11 cellular contexts compared by ENCODE assay signal in genomic region chr14:55098561-55098898, GRCh38. TPM values are rescaled to one million over a fixed set of nuclear protein-coding genes. Genes with fewer than 3 reads are reported as not detected.
A peak's percentile ranks its signal among the peaks of the same experiment; 100 is the strongest.
DNase-seq lines count a peak whose midpoint lies in the region; ATAC-seq, FAIRE-seq and TF ChIP-seq lines count a peak whose summit lies in the region.
"Had no signal": no experiment of that assay in that cellular context is flagged by ENCODE, and none has a peak within 500 bp of the region (broad histone marks: within the 10 kb centered on the region; RNA-seq: fewer than 3 reads in every experiment).

No MANE protein-coding gene starts in this region.

- H3K79me2 ChIP-seq in K562 (ENCODE audit: control insufficient read depth, insufficient read depth, low read length): no peaks in the 10 kb centered on the region

- H3K9me3 Mint-ChIP-seq in CD14-positive monocyte: peaks cover 0 to 2% (median 0%) of the 10 kb centered on the region in 7 donors
- H3K9me3 Mint-ChIP-seq: neural progenitor cell had no signal

- POLR2A ChIA-PET in K562 (lab: Yijun Ruan, JAX): no interaction called here

- no peak for TF ChIP-seq RAD21 in K562 (CRISPR knock-in tag; conservative IDR thresholded peaks at IDR 0.05 in 1 of 2, IDR thresholded peaks at IDR 0.05 in 1 of 2)

- no peaks in the 10 kb centered on the region for H3K36me3 ChIP-seq in KOPT-K1 (ENCODE audit: insufficient read depth, low read length)
- H3K36me3 ChIP-seq in K562 (ENCODE audit: control insufficient read depth, insufficient read depth, low read length): no peaks in the 10 kb centered on the region
- H3K36me3 ChIP-seq in neutrophil: no peaks in the 10 kb centered on the region
- no peaks in the 10 kb centered on the region for H3K36me3 ChIP-seq in effector memory CD4-positive, alpha-beta T cell (ENCODE audit: control insufficient read depth, insufficient read depth, low read length)
- H3K36me3 ChIP-seq: neural progenitor cell had no signal

- CTCF ChIA-PET in K562 (lab: Yijun Ruan, JAX; ENCODE audit: low intra/inter-chr PET ratio): no interaction called here

- intact Hi-C loops in CD14-positive monocyte (cut with micrococcal nuclease) (no loop called here), K562 (cut with micrococcal nuclease) (no loop called here)

- no peaks in the 10 kb centered on the region for H3K9me3 ChIP-seq in KOPT-K1 (ENCODE audit: insufficient read depth, low read length, poor library complexity, severe bottlenecking)
- peaks cover under 1% of the 10 kb centered on the region; the same call in 1 of the 2 replicates for H3K9me3 ChIP-seq in K562 (replicated peaks; ENCODE audit: control insufficient read depth, insufficient read depth, low read depth, low read length)
- no peaks in the 10 kb centered on the region for H3K9me3 ChIP-seq in neutrophil
- no peaks in the 10 kb centered on the region for H3K9me3 ChIP-seq in effector memory CD4-positive, alpha-beta T cell (ENCODE audit: control insufficient read depth, low read length)

- H4K20me1 ChIP-seq in K562 (replicated peaks; ENCODE audit: control insufficient read depth, insufficient read depth, low read length): no peaks in the 10 kb centered on the region

- DNase-seq in CD14-positive monocyte (ENCODE audit: low spot score): no peak
- DNase-seq in K562 (ENCODE audit: extremely low read depth in 1 of 4, low spot score in 3 of 4): no peak
- no peak for DNase-seq in NCI-H2029 treated with DMSO at 0.1 percent for 48 hours (lab: John Stamatoyannopoulos, UW)
- DNase-seq in DMS53 (lab: John Stamatoyannopoulos, UW): no peak
- DNase-seq in effector memory CD4-positive, alpha-beta T cell: no peak
- DNase-seq: KG1, NCI-H345 had no signal

- H3K4me3 Mint-ChIP-seq in CD14-positive monocyte: peak overlapping the region in 1 of 2 donors; percentile 59
- H3K4me3 Mint-ChIP-seq: neural progenitor cell had no signal

- no peaks in the 10 kb centered on the region for H3K9me1 ChIP-seq in K562 (ENCODE audit: control insufficient read depth, insufficient read depth, low read length)

- no peak for TF ChIP-seq EP300 in K562 (IDR thresholded peaks at IDR 0.05; ENCODE audit: low read length)

- peak overlapping the region; percentile 89 for H2AFZ ChIP-seq in K562 (ENCODE audit: low read depth, low read length)
- H2AFZ ChIP-seq: neural progenitor cell had no signal

- no peak overlapping the region for H3K4me2 ChIP-seq in K562 (ENCODE audit: insufficient read depth, low read length)
- H3K4me2 ChIP-seq: neural progenitor cell had no signal

- H3K27me3 Mint-ChIP-seq in CD14-positive monocyte (ENCODE audit: low read depth in 3 of 3): peaks cover 0 to 2% (median 2%) of the 10 kb centered on the region in 3 donors

- H3K4me3 ChIP-seq in K562 (no peak overlapping the region), neutrophil (ENCODE audit: low read depth in 1 of 2, low read length in 1 of 2) (no peak overlapping the region)
- H3K4me3 ChIP-seq in effector memory CD4-positive, alpha-beta T cell (ENCODE audit: insufficient read depth, low read depth, low read length, poor library complexity, severe bottlenecking): no peak overlapping the region
- H3K4me3 ChIP-seq: neural progenitor cell had no signal

- peaks cover 0 to 8% of the 10 kb centered on the region in 2 donors for H3K36me3 Mint-ChIP-seq in CD14-positive monocyte
- H3K36me3 Mint-ChIP-seq: neural progenitor cell had no signal

- peaks cover 43% of the 10 kb centered on the region for H3K4me1 Mint-ChIP-seq in CD14-positive monocyte

- WGBS in K562 (ENCODE audit: insufficient coverage, low coverage, missing lambda C conversion rate): no CpG with 5 or more reads among the region's 1 CpG

- TF ChIP-seq CTCF in CD14-positive monocyte (IDR thresholded peaks at IDR 0.05) (no peak), K562 (IDR thresholded peaks at IDR 0.05 in 2 of 3, conservative IDR thresholded peaks at IDR 0.05 in 1 of 3; ENCODE audit: insufficient read depth in 2 of 3, low read depth in 1 of 3, low read length in 3 of 3) (no peak), neutrophil (IDR thresholded peaks at IDR 0.05) (no peak)

- in situ Hi-C loops in K562 (cut with MboI): no loop called here

- no peak for FAIRE-seq in K562 (lab: Jason Lieb, UNC)

- H3K9ac ChIP-seq in K562 (ENCODE audit: insufficient read depth in 1 of 2, low read depth in 2 of 2, low read length in 2 of 2): no peak overlapping the region
- H3K9ac ChIP-seq: neural progenitor cell had no signal

- H3K4me1 ChIP-seq in K562 (replicated peaks in 1 of 2; ENCODE audit: control insufficient read depth in 2 of 2, insufficient read depth in 2 of 2, low read length in 2 of 2) (peaks cover 4 to 25% of the 10 kb centered on the region in 2 experiments; a peak in 4 of 5 replicates), neutrophil (ENCODE audit: control insufficient read depth in 1 of 2, insufficient read depth in 1 of 2, low read depth in 1 of 2, low read length in 1 of 2) (peaks cover 39 to 43% of the 10 kb centered on the region in 2 experiments)
- peaks cover 11% of the 10 kb centered on the region for H3K4me1 ChIP-seq in effector memory CD4-positive, alpha-beta T cell (ENCODE audit: control insufficient read depth, insufficient read depth, low read length, poor library complexity, severe bottlenecking)

- H3K27me3 ChIP-seq in K562 (ENCODE audit: control insufficient read depth in 2 of 2, insufficient read depth in 2 of 2, low read length in 2 of 2): no peaks in the 10 kb centered on the region
- no peaks in the 10 kb centered on the region for H3K27me3 ChIP-seq in neutrophil
- H3K27me3 ChIP-seq in effector memory CD4-positive, alpha-beta T cell (replicated peaks; ENCODE audit: control insufficient read depth, insufficient read depth, low read length, poor library complexity, severe bottlenecking): no peaks in the 10 kb centered on the region
- H3K27me3 ChIP-seq: neural progenitor cell had no signal

- H3K27ac ChIP-seq in KOPT-K1 (ENCODE audit: low read depth, low read length, poor library complexity, severe bottlenecking): peak overlapping the region; percentile 27
- H3K27ac ChIP-seq in K562 (ENCODE audit: extremely low read depth, low read depth, low read length): no peak overlapping the region
- H3K27ac ChIP-seq in neutrophil: peak overlapping the region; percentile 67
- no peak overlapping the region for H3K27ac ChIP-seq in effector memory CD4-positive, alpha-beta T cell (ENCODE audit: insufficient read depth, low read length, poor library complexity, severe bottlenecking)
- H3K27ac ChIP-seq: neural progenitor cell had no signal

- no TSS peak for BruUV-seq in K562 (replicated peaks; lab: Mats Ljungman, UMichigan)

- peak overlapping the region; percentile 93 to 98 (median 95) for H3K27ac Mint-ChIP-seq in CD14-positive monocyte
- H3K27ac Mint-ChIP-seq: neural progenitor cell had no signal

- no peak for TF ChIP-seq POLR2A in K562 (conservative IDR thresholded peaks at IDR 0.05)

- no peak for ATAC-seq in K562
- no peak for ATAC-seq in GM19463 (IDR thresholded peaks at IDR 0.05; ENCODE audit: unreplicated experiment)

TF ChIP-seq in K562, 482 proteins besides CTCF, POLR2A, EP300 and RAD21 (continues in another document):
- no peak for TF ChIP-seq CC2D1A (IDR thresholded peaks at IDR 0.05)
- TF ChIP-seq, protein P1, sequence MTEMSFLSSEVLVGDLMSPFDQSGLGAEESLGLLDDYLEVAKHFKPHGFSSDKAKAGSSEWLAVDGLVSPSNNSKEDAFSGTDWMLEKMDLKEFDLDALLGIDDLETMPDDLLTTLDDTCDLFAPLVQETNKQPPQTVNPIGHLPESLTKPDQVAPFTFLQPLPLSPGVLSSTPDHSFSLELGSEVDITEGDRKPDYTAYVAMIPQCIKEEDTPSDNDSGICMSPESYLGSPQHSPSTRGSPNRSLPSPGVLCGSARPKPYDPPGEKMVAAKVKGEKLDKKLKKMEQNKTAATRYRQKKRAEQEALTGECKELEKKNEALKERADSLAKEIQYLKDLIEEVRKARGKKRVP (CRISPR knock-in tag; IDR thresholded peaks at IDR 0.05): no peak

RNA-seq across cellular contexts. Expression of gene LGALS3, which starts 30.5 kb away (rescaled TPM):
- polyA plus RNA-seq in CD14-positive monocyte (100 to 1,000 TPM; 788 to 878 TPM), K562 (2011; rRNA removed) (1.4 and 1.5 TPM in 2 replicates), K562 (2014; fragmentation: Illumina TruSeq; extraction: Trizol) (0.76 and 1.1 TPM in 2 replicates), K562 (2014; fragmentation: Nextera tagmentation; extraction: Ambion mirVana) (under 1 TPM; 0.04 to 0.31 TPM), K562 (2014; rRNA removed) (0.99 and 2.7 TPM in 2 replicates)
- 0.56 and 1.9 TPM in 2 replicates for total RNA-seq in K562 (2011; cell fraction: chromatin; rRNA removed; ENCODE audit: low replicate concordance)
- 0.67 and 1.1 TPM in 2 replicates for total RNA-seq in K562 (2011; cell fraction: nucleolus; rRNA removed)
- 0.44 and 1.3 TPM in 2 replicates for total RNA-seq in K562 (2011; cell fraction: nucleoplasm; rRNA removed)
- total RNA-seq in K562 (2014; rRNA removed) (1.9 and 5.2 TPM in 2 replicates), K562 (2014; rRNA removed; fragmentation: Illumina TruSeq; extraction: Trizol) (0.73 and 0.89 TPM in 2 replicates), K562 (2015; rRNA removed; fragmentation: Illumina TruSeq; extraction: Trizol) (1.4 and 1.8 TPM in 2 replicates), K562 (2021) (1.4 and 1.6 TPM in 2 replicates)
- polyA plus RNA-seq in K562 (2011; cell fraction: cytosol; rRNA removed): 1.2 and 2.0 TPM in 2 replicates
- 0.48 and 2.0 TPM in 2 replicates for polyA plus RNA-seq in K562 (2011; cell fraction: nucleus; rRNA removed)
- polyA plus RNA-seq in K562 (2012): 1.8 and 3.4 TPM in 2 replicates
- polyA minus RNA-seq in K562 (2011; rRNA and poly(A)+ RNA removed): 0.36 and 1.3 TPM in 2 replicates
- not detected in 2 replicates for polyA minus RNA-seq in K562 (2011; cell fraction: cytosol; rRNA and poly(A)+ RNA removed)
- 0.44 and 0.94 TPM in 2 replicates for polyA minus RNA-seq in K562 (2011; cell fraction: nucleus; rRNA and poly(A)+ RNA removed)

RNA-seq across cellular contexts. Expression of gene MAPK1IP1L, which starts 47.1 kb away (rescaled TPM):
- 10 to 100 TPM; 44.8 to 67.8 TPM for polyA plus RNA-seq in CD14-positive monocyte
- 33.0 and 36.2 TPM in 2 replicates for total RNA-seq in K562 (2011; cell fraction: chromatin; rRNA removed; ENCODE audit: low replicate concordance)
- total RNA-seq in K562 (2011; cell fraction: nucleolus; rRNA removed): 9.7 and 9.9 TPM in 2 replicates
- total RNA-seq in K562 (2011; cell fraction: nucleoplasm; rRNA removed): 21.7 and 46.0 TPM in 2 replicates
- total RNA-seq in K562 (2014; rRNA removed): 30.2 and 32.7 TPM in 2 replicates
- 39.7 and 40.5 TPM in 2 replicates for total RNA-seq in K562 (2014; rRNA removed; fragmentation: Illumina TruSeq; extraction: Trizol)
- total RNA-seq in K562 (2015; rRNA removed; fragmentation: Illumina TruSeq; extraction: Trizol): 43.1 and 49.8 TPM in 2 replicates
- total RNA-seq in K562 (2021): 75.8 and 76.5 TPM in 2 replicates
- 35.9 and 47.3 TPM in 2 replicates for polyA plus RNA-seq in K562 (2011; rRNA removed)
- polyA plus RNA-seq in K562 (2011; cell fraction: cytosol; rRNA removed): 144 and 246 TPM in 2 replicates
- 37.9 and 69.7 TPM in 2 replicates for polyA plus RNA-seq in K562 (2011; cell fraction: nucleus; rRNA removed)
- polyA plus RNA-seq in K562 (2012): 43.8 and 70.2 TPM in 2 replicates
- polyA plus RNA-seq in K562 (2014; fragmentation: Illumina TruSeq; extraction: Trizol): 99.4 and 104 TPM in 2 replicates
- polyA plus RNA-seq in K562 (2014; fragmentation: Nextera tagmentation; extraction: Ambion mirVana): 10 to 100 TPM; 54.6 to 96.8 TPM
- polyA plus RNA-seq in K562 (2014; rRNA removed): 41.5 and 47.9 TPM in 2 replicates
- polyA minus RNA-seq in K562 (2011; rRNA and poly(A)+ RNA removed): 45.7 and 71.6 TPM in 2 replicates
- polyA minus RNA-seq in K562 (2011; cell fraction: cytosol; rRNA and poly(A)+ RNA removed): 118 and 162 TPM in 2 replicates
- 11.0 and 13.3 TPM in 2 replicates for polyA minus RNA-seq in K562 (2011; cell fraction: nucleus; rRNA and poly(A)+ RNA removed)

Comparison
In these comparisons a context has a peak if more than half of its experiments do, and no peak if none do; other contexts are left out.
1. H3K27ac ChIP-seq: peak in KOPT-K1 (single experiment) and neutrophil (single experiment); none in K562 (single experiment) and effector memory CD4-positive, alpha-beta T cell (single experiment).
2. RNA of gene LGALS3, which starts 30.5 kb away (polyA plus RNA-seq): 788 to 878 TPM in CD14-positive monocyte; 0.04 to 3.4 TPM in K562; every median in the first group is over 100 times any median in the second.